22 cellular contexts compared by ENCODE assay signal in genomic region chr5:95799181-95799835, GRCh38.
"Had no signal": no experiment of that assay in that cellular context is flagged by ENCODE, and none has a peak within 500 bp of the region (broad histone marks: within the 10 kb centered on the region; RNA-seq: fewer than 3 reads in every experiment).

No MANE protein-coding gene starts in this region.

- H3K4me3 ChIP-seq: adrenal gland, ascending aorta, gastrocnemius medialis, prostate gland, right atrium auricular region, thyroid gland had no signal

- FAIRE-seq: colon had no signal

- H3K4me1 ChIP-seq: ascending aorta, prostate gland, thyroid gland had no signal

- H3K9me3 ChIP-seq: adrenal gland, ascending aorta, gastrocnemius medialis, prostate gland, right atrium auricular region, thyroid gland had no signal

- H3K27me3 ChIP-seq: adrenal gland, ascending aorta, brain microvascular endothelial cell, gastrocnemius medialis, right atrium auricular region, thyroid gland had no signal

- H3K27ac ChIP-seq: adrenal gland, ascending aorta, brain microvascular endothelial cell, gastrocnemius medialis, prostate gland, right atrium auricular region, thyroid gland had no signal

- H3K36me3 ChIP-seq: adrenal gland, ascending aorta, brain microvascular endothelial cell, prostate gland, thyroid gland had no signal

- DNase-seq: activated B cell treated with CpG ODN at 0.5 μM for 24 hours; activated CD4-positive, alpha-beta T cell treated with anti-CD3 and anti-CD28 coated beads for 4 hours; activated CD4-positive, alpha-beta T cell treated with anti-CD3 and anti-CD28 coated beads, Interleukin-2, amount 50 U/mL, for 48 hours; activated CD8-positive, alpha-beta memory T cell treated with anti-CD3 and anti-CD28 coated beads, Interleukin-2, amount 50 U/mL, for 48 hours; activated naive CD4-positive, alpha-beta T cell; activated T-cell treated with anti-CD3 and anti-CD28 coated beads, Interleukin-2, amount 50 U/mL, for 4 hours; adrenal gland; brain microvascular endothelial cell; effector memory CD4-positive, alpha-beta T cell; gastrocnemius medialis; head of caudate nucleus; hypothalamus; natural killer cell; stimulated activated CD4-positive, alpha-beta T cell treated with anti-CD3 and anti-CD28 coated beads, Interleukin-12 subunit alpha, Interleukin-12 subunit beta, amount 100 ng/mL, for 4 hours; substantia nigra; T1000; thyroid gland had no signal

- ATAC-seq: activated T-cell treated with anti-CD3 and anti-CD28 coated beads, Interleukin-2, amount 50 U/mL, for 4 hours; esophagus mucosa; gastrocnemius medialis; natural killer cell had no signal
